9 cellular contexts compared by ENCODE assay signal in genomic region chr18:48934400-48934707, GRCh38. TPM values are rescaled to one million over a fixed set of nuclear protein-coding genes. Genes with fewer than 3 reads are reported as not detected.
A peak's percentile ranks its signal among the peaks of the same experiment; 100 is the strongest.
DNase-seq lines count a peak whose midpoint lies in the region; ATAC-seq and TF ChIP-seq lines count a peak whose summit lies in the region.
"Had no signal": no experiment of that assay in that cellular context is flagged by ENCODE, and none has a peak within 500 bp of the region (broad histone marks: within the 10 kb centered on the region; RNA-seq: fewer than 3 reads in every experiment).

No MANE protein-coding gene starts in this region.

- WGBS in esophagus muscularis mucosa, result 26% methylated on average over 4 of the region's 4 CpGs

- ATAC-seq in sciatic nerve (peak; percentile 41), GM18517 (IDR thresholded peaks at IDR 0.05; ENCODE audit: unreplicated experiment) (no peak)

- no peaks in the 10 kb centered on the region for H3K27me3 ChIP-seq in esophagus muscularis mucosa

- DNase-seq in GM12864 (ENCODE audit: low read depth) (no peak), RWPE1 (ENCODE audit: low spot score) (no peak), esophagus muscularis mucosa (ENCODE audit: extremely low spot score) (no peak), sciatic nerve (ENCODE audit: low spot score) (no peak), ureter (ENCODE audit: low spot score) (no peak), activated gamma-delta T cell (lab: John Stamatoyannopoulos, UW) (no peak), DMS 273 treated with DMSO at 0.1 percent for 48 hours (lab: John Stamatoyannopoulos, UW) (no peak)
- DNase-seq: nephron progenitor cell had no signal

- H3K4me3 ChIP-seq in GM12864 (ENCODE audit: low read depth, low read length) (peak overlapping the region; percentile 29), esophagus muscularis mucosa (peak overlapping the region in 3 of 4 donors; percentile 3 to 17 (median 11))

- H3K4me1 ChIP-seq in esophagus muscularis mucosa, result peaks cover 100% of the 10 kb centered on the region in 4 donors

- POLR2A ChIA-PET in RWPE1 (lab: Yijun Ruan, JAX; ENCODE audit: low non-redundant PET), result no interaction called here

- intact Hi-C loops in esophagus muscularis mucosa (cut with DNase I), result no loop called here
- intact Hi-C loops in sciatic nerve (cut with DNase I), result no loop called here

- CTCF ChIA-PET in RWPE1 (lab: Yijun Ruan, JAX), result no interaction called here

- no peak for TF ChIP-seq EP300 in esophagus muscularis mucosa (IDR thresholded peaks at IDR 0.05)

- H3K27ac ChIP-seq in RWPE1 (peak overlapping the region; percentile 69), esophagus muscularis mucosa (replicated peaks in 1 of 4) (peak overlapping the region; percentile 83 to 97 (median 88))

- no peak for TF ChIP-seq POLR2A in esophagus muscularis mucosa (IDR thresholded peaks at IDR 0.05; ENCODE audit: low read depth)

- no peaks in the 10 kb centered on the region for H3K9me3 ChIP-seq in esophagus muscularis mucosa

- peaks cover 0 to 5% (median 0%) of the 10 kb centered on the region in 4 donors for H3K36me3 ChIP-seq in esophagus muscularis mucosa

- TF ChIP-seq CTCF in GM12864 (IDR thresholded peaks at IDR 0.05; ENCODE audit: low read depth, low read length, missing control alignments) (no peak), RWPE1 (conservative IDR thresholded peaks at IDR 0.05; ENCODE audit: low read depth) (no peak), esophagus muscularis mucosa (IDR thresholded peaks at IDR 0.05) (no peak)

RNA-seq across cellular contexts. Expression of gene SMAD7, which starts 16.4 kb away (rescaled TPM):
- total RNA-seq in esophagus muscularis mucosa (10 to 100 TPM; 22.5 to 54.9 (median 40.0) TPM), sciatic nerve (44.0 TPM), ureter (23.2 TPM)
